1 cellular context compared by ENCODE assay signal in the genomic region with DNA sequence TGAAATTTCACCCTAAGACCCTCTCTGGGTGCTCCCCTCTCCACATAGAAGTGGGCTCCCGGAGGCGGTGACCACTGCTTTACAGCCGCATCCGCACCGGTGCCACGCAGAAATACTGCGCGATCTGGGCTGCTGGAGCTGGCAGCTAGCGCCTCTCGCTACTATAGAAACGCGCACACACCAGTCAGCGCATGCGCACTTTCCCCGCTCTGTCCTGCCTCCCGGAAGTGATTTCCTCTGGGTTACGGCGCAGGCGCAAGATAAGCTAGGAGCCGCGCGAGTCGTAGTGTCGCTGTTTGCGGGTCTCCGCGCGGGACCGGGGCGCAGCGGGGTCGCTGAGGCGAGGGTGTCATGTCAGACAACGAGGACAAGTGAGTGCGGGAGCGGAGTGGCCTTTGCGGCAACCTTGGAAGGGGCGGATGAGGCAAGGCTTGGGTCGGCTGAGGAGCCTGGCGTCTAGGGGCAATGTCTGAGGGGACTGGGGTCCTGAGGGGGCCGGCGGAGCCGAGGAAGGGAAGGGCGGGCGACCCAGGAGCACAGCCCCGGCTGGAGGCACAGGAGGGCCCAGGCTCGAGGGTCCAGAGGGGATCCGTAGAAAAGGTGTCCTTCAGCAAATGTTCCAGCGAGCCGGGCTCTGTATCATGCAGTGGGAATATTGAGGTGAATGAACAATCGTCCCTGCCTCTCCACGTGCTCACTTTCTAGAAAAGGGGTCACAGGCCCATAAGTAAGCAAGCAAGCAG.
TF ChIP-seq lines count a peak whose summit lies in the region.

A gene (minus strand): TSS at position 165 of the 743 bp plus-strand sequence. CDS start 452 bp downstream, outside the sequence.
A gene (plus strand): TSS at position 263 of the 743 bp plus-strand sequence. CDS start 89 bp downstream, at position 352.

TF ChIP-seq in HepG2, 621 proteins besides CTCF, POLR2A, EP300 and RAD21 (continued from another document and continues in another):
- TF ChIP-seq, protein P1, sequence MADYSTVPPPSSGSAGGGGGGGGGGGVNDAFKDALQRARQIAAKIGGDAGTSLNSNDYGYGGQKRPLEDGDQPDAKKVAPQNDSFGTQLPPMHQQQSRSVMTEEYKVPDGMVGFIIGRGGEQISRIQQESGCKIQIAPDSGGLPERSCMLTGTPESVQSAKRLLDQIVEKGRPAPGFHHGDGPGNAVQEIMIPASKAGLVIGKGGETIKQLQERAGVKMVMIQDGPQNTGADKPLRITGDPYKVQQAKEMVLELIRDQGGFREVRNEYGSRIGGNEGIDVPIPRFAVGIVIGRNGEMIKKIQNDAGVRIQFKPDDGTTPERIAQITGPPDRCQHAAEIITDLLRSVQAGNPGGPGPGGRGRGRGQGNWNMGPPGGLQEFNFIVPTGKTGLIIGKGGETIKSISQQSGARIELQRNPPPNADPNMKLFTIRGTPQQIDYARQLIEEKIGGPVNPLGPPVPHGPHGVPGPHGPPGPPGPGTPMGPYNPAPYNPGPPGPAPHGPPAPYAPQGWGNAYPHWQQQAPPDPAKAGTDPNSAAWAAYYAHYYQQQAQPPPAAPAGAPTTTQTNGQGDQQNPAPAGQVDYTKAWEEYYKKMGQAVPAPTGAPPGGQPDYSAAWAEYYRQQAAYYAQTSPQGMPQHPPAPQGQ (CRISPR knock-in tag; IDR thresholded peaks at IDR 0.05; ENCODE audit: borderline replicate concordance) = 0 out of 2 replicates have a peak, but pooled peaks have one; percentile 58
- TF ChIP-seq, protein P2, sequence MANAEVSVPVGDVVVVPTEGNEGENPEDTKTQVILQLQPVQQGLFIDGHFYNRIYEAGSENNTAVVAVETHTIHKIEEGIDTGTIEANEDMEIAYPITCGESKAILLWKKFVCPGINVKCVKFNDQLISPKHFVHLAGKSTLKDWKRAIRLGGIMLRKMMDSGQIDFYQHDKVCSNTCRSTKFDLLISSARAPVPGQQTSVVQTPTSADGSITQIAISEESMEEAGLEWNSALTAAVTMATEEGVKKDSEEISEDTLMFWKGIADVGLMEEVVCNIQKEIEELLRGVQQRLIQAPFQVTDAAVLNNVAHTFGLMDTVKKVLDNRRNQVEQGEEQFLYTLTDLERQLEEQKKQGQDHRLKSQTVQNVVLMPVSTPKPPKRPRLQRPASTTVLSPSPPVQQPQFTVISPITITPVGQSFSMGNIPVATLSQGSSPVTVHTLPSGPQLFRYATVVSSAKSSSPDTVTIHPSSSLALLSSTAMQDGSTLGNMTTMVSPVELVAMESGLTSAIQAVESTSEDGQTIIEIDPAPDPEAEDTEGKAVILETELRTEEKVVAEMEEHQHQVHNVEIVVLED (CRISPR knock-in tag; IDR thresholded peaks at IDR 0.05; ENCODE audit: borderline replicate concordance) = peak; percentile 7; the same call in 1 of the 2 replicates
- no peak for TF ChIP-seq ZNF713 (CRISPR knock-in tag; IDR thresholded peaks at IDR 0.05)
- TF ChIP-seq, protein P3, sequence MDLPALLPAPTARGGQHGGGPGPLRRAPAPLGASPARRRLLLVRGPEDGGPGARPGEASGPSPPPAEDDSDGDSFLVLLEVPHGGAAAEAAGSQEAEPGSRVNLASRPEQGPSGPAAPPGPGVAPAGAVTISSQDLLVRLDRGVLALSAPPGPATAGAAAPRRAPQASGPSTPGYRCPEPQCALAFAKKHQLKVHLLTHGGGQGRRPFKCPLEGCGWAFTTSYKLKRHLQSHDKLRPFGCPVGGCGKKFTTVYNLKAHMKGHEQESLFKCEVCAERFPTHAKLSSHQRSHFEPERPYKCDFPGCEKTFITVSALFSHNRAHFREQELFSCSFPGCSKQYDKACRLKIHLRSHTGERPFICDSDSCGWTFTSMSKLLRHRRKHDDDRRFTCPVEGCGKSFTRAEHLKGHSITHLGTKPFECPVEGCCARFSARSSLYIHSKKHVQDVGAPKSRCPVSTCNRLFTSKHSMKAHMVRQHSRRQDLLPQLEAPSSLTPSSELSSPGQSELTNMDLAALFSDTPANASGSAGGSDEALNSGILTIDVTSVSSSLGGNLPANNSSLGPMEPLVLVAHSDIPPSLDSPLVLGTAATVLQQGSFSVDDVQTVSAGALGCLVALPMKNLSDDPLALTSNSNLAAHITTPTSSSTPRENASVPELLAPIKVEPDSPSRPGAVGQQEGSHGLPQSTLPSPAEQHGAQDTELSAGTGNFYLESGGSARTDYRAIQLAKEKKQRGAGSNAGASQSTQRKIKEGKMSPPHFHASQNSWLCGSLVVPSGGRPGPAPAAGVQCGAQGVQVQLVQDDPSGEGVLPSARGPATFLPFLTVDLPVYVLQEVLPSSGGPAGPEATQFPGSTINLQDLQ (CRISPR knock-in tag; IDR thresholded peaks at IDR 0.05) = no peak; the same call in 1 of the 2 replicates
- peak; percentile 78; the same call in 1 of the 2 replicates for TF ChIP-seq ZNF333 (CRISPR knock-in tag; IDR thresholded peaks at IDR 0.05; ENCODE audit: borderline replicate concordance)
- TF ChIP-seq, protein P4, sequence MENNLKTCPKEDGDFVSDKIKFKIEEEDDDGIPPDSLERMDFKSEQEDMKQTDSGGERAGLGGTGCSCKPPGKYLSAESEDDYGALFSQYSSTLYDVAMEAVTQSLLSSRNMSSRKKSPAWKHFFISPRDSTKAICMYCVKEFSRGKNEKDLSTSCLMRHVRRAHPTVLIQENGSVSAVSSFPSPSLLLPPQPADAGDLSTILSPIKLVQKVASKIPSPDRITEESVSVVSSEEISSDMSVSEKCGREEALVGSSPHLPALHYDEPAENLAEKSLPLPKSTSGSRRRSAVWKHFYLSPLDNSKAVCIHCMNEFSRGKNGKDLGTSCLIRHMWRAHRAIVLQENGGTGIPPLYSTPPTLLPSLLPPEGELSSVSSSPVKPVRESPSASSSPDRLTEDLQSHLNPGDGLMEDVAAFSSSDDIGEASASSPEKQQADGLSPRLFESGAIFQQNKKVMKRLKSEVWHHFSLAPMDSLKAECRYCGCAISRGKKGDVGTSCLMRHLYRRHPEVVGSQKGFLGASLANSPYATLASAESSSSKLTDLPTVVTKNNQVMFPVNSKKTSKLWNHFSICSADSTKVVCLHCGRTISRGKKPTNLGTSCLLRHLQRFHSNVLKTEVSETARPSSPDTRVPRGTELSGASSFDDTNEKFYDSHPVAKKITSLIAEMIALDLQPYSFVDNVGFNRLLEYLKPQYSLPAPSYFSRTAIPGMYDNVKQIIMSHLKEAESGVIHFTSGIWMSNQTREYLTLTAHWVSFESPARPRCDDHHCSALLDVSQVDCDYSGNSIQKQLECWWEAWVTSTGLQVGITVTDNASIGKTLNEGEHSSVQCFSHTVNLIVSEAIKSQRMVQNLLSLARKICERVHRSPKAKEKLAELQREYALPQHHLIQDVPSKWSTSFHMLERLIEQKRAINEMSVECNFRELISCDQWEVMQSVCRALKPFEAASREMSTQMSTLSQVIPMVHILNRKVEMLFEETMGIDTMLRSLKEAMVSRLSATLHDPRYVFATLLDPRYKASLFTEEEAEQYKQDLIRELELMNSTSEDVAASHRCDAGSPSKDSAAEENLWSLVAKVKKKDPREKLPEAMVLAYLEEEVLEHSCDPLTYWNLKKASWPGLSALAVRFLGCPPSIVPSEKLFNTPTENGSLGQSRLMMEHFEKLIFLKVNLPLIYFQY (CRISPR knock-in tag; IDR thresholded peaks at IDR 0.05; ENCODE audit: borderline replicate concordance) = no peak; the same call in 1 of the 2 replicates
- TF ChIP-seq ZFP37 (CRISPR knock-in tag; IDR thresholded peaks at IDR 0.05; ENCODE audit: borderline replicate concordance) = 0 out of 2 replicates have a peak, but pooled peaks have one; percentile 34
- no peak for TF ChIP-seq ZNF589 (CRISPR knock-in tag; conservative IDR thresholded peaks at IDR 0.05)
- TF ChIP-seq RBFOX2 (IDR thresholded peaks at IDR 0.05; ENCODE audit: low read depth, low read length) = peak; percentile 92
- no peak for TF ChIP-seq GZF1 (CRISPR knock-in tag; IDR thresholded peaks at IDR 0.05)
- TF ChIP-seq ZNF572 (CRISPR knock-in tag; IDR thresholded peaks at IDR 0.05) = peak; percentile 85; the same call in 1 of the 2 replicates
- no peak; the same call in 1 of the 2 replicates for TF ChIP-seq ZSCAN21 (CRISPR knock-in tag; IDR thresholded peaks at IDR 0.05; ENCODE audit: borderline replicate concordance)
- peak; percentile 93; the same call in 2 of the 3 replicates for TF ChIP-seq MXI1 (IDR thresholded peaks at IDR 0.05; ENCODE audit: borderline replicate concordance, low read depth, low read length)
- peak; percentile 25; the same call in 1 of the 2 replicates for TF ChIP-seq HCFC1 (IDR thresholded peaks at IDR 0.05; ENCODE audit: low read depth, low read length)
- TF ChIP-seq SNAI1 (CRISPR knock-in tag; IDR thresholded peaks at IDR 0.05; ENCODE audit: borderline replicate concordance) = no peak
- no peak for TF ChIP-seq JDP2 (CRISPR knock-in tag; IDR thresholded peaks at IDR 0.05; ENCODE audit: borderline replicate concordance)
- TF ChIP-seq IRF2 (CRISPR knock-in tag; IDR thresholded peaks at IDR 0.05) = peak; percentile 78
- peak; percentile 26 for TF ChIP-seq TEAD3 (CRISPR knock-in tag; optimal IDR thresholded peaks at IDR 0.05; ENCODE audit: borderline replicate concordance)
- TF ChIP-seq, protein P5, sequence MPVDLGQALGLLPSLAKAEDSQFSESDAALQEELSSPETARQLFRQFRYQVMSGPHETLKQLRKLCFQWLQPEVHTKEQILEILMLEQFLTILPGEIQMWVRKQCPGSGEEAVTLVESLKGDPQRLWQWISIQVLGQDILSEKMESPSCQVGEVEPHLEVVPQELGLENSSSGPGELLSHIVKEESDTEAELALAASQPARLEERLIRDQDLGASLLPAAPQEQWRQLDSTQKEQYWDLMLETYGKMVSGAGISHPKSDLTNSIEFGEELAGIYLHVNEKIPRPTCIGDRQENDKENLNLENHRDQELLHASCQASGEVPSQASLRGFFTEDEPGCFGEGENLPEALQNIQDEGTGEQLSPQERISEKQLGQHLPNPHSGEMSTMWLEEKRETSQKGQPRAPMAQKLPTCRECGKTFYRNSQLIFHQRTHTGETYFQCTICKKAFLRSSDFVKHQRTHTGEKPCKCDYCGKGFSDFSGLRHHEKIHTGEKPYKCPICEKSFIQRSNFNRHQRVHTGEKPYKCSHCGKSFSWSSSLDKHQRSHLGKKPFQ (CRISPR knock-in tag; IDR thresholded peaks at IDR 0.05; ENCODE audit: insufficient replicate concordance) = no peak
- TF ChIP-seq, protein P6, sequence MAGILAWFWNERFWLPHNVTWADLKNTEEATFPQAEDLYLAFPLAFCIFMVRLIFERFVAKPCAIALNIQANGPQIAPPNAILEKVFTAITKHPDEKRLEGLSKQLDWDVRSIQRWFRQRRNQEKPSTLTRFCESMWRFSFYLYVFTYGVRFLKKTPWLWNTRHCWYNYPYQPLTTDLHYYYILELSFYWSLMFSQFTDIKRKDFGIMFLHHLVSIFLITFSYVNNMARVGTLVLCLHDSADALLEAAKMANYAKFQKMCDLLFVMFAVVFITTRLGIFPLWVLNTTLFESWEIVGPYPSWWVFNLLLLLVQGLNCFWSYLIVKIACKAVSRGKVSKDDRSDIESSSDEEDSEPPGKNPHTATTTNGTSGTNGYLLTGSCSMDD (CRISPR knock-in tag; IDR thresholded peaks at IDR 0.05) = no peak
- TF ChIP-seq NCOA1 (CRISPR knock-in tag; IDR thresholded peaks at IDR 0.05) = peak; percentile 24; the same call in 1 of the 2 replicates
- peak; percentile 35; the same call in 1 of the 2 replicates for TF ChIP-seq ARID2 (CRISPR knock-in tag; IDR thresholded peaks at IDR 0.05; ENCODE audit: borderline replicate concordance)
- peak; percentile 46; the same call in 1 of the 2 replicates for TF ChIP-seq CREB1 (IDR thresholded peaks at IDR 0.05)
- TF ChIP-seq CREB1 (CRISPR knock-in tag; IDR thresholded peaks at IDR 0.05) = no peak
- no peak for TF ChIP-seq DR1 (CRISPR knock-in tag; IDR thresholded peaks at IDR 0.05)
- TF ChIP-seq BRD4 (CRISPR knock-in tag; IDR thresholded peaks at IDR 0.05) = peak; percentile 47
- TF ChIP-seq ZNF17 (CRISPR knock-in tag; IDR thresholded peaks at IDR 0.05) = no peak
- no peak for TF ChIP-seq MBNL3 (CRISPR knock-in tag; conservative IDR thresholded peaks at IDR 0.05)
- no peak for TF ChIP-seq NONO (IDR thresholded peaks at IDR 0.05)
- peak; percentile 58 for TF ChIP-seq NONO (CRISPR knock-in tag; conservative IDR thresholded peaks at IDR 0.05)
- TF ChIP-seq, protein P7, sequence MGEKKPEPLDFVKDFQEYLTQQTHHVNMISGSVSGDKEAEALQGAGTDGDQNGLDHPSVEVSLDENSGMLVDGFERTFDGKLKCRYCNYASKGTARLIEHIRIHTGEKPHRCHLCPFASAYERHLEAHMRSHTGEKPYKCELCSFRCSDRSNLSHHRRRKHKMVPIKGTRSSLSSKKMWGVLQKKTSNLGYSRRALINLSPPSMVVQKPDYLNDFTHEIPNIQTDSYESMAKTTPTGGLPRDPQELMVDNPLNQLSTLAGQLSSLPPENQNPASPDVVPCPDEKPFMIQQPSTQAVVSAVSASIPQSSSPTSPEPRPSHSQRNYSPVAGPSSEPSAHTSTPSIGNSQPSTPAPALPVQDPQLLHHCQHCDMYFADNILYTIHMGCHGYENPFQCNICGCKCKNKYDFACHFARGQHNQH (CRISPR knock-in tag; IDR thresholded peaks at IDR 0.05) = 0 out of 2 replicates have a peak, but pooled peaks have one; percentile 69
- no peak for TF ChIP-seq HNRNPL (IDR thresholded peaks at IDR 0.05; ENCODE audit: low read depth, low read length)
- TF ChIP-seq, protein P8, sequence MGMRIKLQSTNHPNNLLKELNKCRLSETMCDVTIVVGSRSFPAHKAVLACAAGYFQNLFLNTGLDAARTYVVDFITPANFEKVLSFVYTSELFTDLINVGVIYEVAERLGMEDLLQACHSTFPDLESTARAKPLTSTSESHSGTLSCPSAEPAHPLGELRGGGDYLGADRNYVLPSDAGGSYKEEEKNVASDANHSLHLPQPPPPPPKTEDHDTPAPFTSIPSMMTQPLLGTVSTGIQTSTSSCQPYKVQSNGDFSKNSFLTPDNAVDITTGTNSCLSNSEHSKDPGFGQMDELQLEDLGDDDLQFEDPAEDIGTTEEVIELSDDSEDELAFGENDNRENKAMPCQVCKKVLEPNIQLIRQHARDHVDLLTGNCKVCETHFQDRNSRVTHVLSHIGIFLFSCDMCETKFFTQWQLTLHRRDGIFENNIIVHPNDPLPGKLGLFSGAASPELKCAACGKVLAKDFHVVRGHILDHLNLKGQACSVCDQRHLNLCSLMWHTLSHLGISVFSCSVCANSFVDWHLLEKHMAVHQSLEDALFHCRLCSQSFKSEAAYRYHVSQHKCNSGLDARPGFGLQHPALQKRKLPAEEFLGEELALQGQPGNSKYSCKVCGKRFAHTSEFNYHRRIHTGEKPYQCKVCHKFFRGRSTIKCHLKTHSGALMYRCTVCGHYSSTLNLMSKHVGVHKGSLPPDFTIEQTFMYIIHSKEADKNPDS (CRISPR knock-in tag; IDR thresholded peaks at IDR 0.05) = no peak
- peak; percentile 79; the same call in 1 of the 2 replicates for TF ChIP-seq AHR (CRISPR knock-in tag; IDR thresholded peaks at IDR 0.05)
- TF ChIP-seq ATF1 (CRISPR knock-in tag; IDR thresholded peaks at IDR 0.05) = peak; percentile 44; the same call in 1 of the 2 replicates
- no peak for TF ChIP-seq HMGA1 (CRISPR knock-in tag; conservative IDR thresholded peaks at IDR 0.05)
- peak; percentile 96 for TF ChIP-seq ELF1 (CRISPR knock-in tag; IDR thresholded peaks at IDR 0.05)
- no peak for TF ChIP-seq FOXM1 (CRISPR knock-in tag; IDR thresholded peaks at IDR 0.05)
- peak; percentile 62; the same call in 1 of the 2 replicates for TF ChIP-seq ELF3 (CRISPR knock-in tag; IDR thresholded peaks at IDR 0.05)
- TF ChIP-seq, protein P9, sequence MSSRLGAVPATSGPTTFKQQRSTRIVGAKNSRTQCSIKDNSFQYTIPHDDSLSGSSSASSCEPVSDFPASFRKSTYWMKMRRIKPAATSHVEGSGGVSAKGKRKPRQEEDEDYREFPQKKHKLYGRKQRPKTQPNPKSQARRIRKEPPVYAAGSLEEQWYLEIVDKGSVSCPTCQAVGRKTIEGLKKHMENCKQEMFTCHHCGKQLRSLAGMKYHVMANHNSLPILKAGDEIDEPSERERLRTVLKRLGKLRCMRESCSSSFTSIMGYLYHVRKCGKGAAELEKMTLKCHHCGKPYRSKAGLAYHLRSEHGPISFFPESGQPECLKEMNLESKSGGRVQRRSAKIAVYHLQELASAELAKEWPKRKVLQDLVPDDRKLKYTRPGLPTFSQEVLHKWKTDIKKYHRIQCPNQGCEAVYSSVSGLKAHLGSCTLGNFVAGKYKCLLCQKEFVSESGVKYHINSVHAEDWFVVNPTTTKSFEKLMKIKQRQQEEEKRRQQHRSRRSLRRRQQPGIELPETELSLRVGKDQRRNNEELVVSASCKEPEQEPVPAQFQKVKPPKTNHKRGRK (CRISPR knock-in tag; IDR thresholded peaks at IDR 0.05) = no peak
